Comparison of ENCODE assay signal across 28 cellular contexts in the genomic region with DNA sequence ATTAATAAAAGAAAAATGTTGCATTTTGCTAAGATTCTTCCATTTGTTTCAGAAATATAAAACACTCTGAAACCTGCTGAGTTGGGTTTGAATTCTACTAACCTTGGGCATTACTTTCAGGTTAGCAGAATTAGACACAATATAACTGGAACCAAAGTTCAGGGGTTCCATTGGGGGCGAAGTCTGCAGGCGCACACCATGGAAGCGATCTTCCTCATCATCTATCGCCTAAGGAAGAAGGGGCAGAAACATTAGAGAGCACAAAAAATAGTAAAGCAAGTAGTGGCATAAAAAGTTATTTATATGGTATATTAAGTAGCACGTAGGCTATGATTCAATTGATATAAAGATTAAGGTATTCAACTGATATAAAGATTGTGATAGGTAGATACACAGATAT. TPM values are rescaled to one million over a fixed set of nuclear protein-coding genes. Genes with fewer than 3 reads are reported as not detected.
"Had no signal": no experiment of that assay in that cellular context is flagged by ENCODE, and none has a peak within 500 bp of the region (broad histone marks: within the 10 kb centered on the region; RNA-seq: fewer than 3 reads in every experiment).

No MANE protein-coding gene starts in this region.

- H3K9me3 ChIP-seq: left lung, lower lobe of right lung, ovary, right atrium auricular region, right lobe of liver, stomach, testis, thyroid gland, transverse colon, upper lobe of left lung, vagina had no signal

- H3K27ac ChIP-seq: left lung, lower lobe of right lung, ovary, right atrium auricular region, right lobe of liver, stomach, testis, thyroid gland, transverse colon, upper lobe of left lung, vagina had no signal

- DNase-seq: hypothalamus; immature natural killer cell; kidney; left colon; left lung; lower lobe of right lung; mammary epithelial cell; mesenchymal stem cell; naive thymus-derived CD4-positive, alpha-beta T cell; ovary; right lobe of liver; stimulated activated CD4-positive, alpha-beta T cell treated with anti-CD3 and anti-CD28 coated beads, Interleukin-1b, Interleukin-23, amount 100 ng/mL, for 48 hours; stimulated activated CD4-positive, alpha-beta T cell treated with anti-CD3 and anti-CD28 coated beads, Interleukin-4, amount 100 ng/mL, for 1 hour; stimulated activated naive B cell treated with anti-CD40 and anti-IgM and Interleukin-4, amounts not matched to agents 10 μg/mL and 1 μg/mL and 100 μg/mL, for 72 hours; stimulated activated naive CD8-positive, alpha-beta T cell treated with anti-CD3 and anti-CD28 coated beads, Interleukin-15, Interleukin-2, amounts not matched to agents 100 U/mL and 50 U/mL, for 24 hours; stomach; testis; thyroid gland; transverse colon; upper lobe of left lung had no signal

- H3K27ac Mint-ChIP-seq: mesothelial cell of epicardium; natural killer cell treated with Interleukin-12 subunit alpha and Interleukin-12 subunit beta and Interleukin-15 and Interleukin-18, amount 100 ng/mL, for 72 hours; progenitor cell of endocrine pancreas; stimulated activated naive B cell treated with anti-CD40 and anti-IgM and Interleukin-4, amounts not matched to agents 10 μg/mL and 1 μg/mL and 100 μg/mL, for 72 hours had no signal

- ATAC-seq: left colon; left lung; lower lobe of right lung; naive thymus-derived CD4-positive, alpha-beta T cell; natural killer cell treated with Interleukin-12 subunit alpha and Interleukin-12 subunit beta and Interleukin-15 and Interleukin-18, amount 100 ng/mL, for 72 hours; right lobe of liver; stimulated activated naive B cell treated with anti-CD40 and anti-IgM and Interleukin-4, amounts not matched to agents 10 μg/mL and 1 μg/mL and 100 μg/mL, for 72 hours; stimulated activated naive CD8-positive, alpha-beta T cell treated with anti-CD3 and anti-CD28 coated beads, Interleukin-15, Interleukin-2, amounts not matched to agents 100 U/mL and 50 U/mL, for 24 hours had no signal

- H3K4me3 Mint-ChIP-seq: immature natural killer cell; mesothelial cell of epicardium; naive thymus-derived CD4-positive, alpha-beta T cell; natural killer cell treated with Interleukin-12 subunit alpha and Interleukin-12 subunit beta and Interleukin-15 and Interleukin-18, amount 100 ng/mL, for 72 hours; stimulated activated naive B cell treated with anti-CD40 and anti-IgM and Interleukin-4, amounts not matched to agents 10 μg/mL and 1 μg/mL and 100 μg/mL, for 72 hours had no signal

- H3K4me3 ChIP-seq: left lung, lower lobe of right lung, ovary, right atrium auricular region, right lobe of liver, smooth muscle cell, stomach, testis, thyroid gland, transverse colon, upper lobe of left lung, vagina had no signal

- H3K4me1 ChIP-seq: left lung, lower lobe of right lung, right atrium auricular region, right lobe of liver, stomach, transverse colon, upper lobe of left lung, vagina had no signal

- H3K36me3 ChIP-seq: ovary, vagina had no signal

- H3K9me3 Mint-ChIP-seq: immature natural killer cell; mesothelial cell of epicardium; naive thymus-derived CD4-positive, alpha-beta T cell; natural killer cell treated with Interleukin-12 subunit alpha and Interleukin-12 subunit beta and Interleukin-15 and Interleukin-18, amount 100 ng/mL, for 72 hours; stimulated activated naive B cell treated with anti-CD40 and anti-IgM and Interleukin-4, amounts not matched to agents 10 μg/mL and 1 μg/mL and 100 μg/mL, for 72 hours had no signal

- H3K4me1 Mint-ChIP-seq: immature natural killer cell; mesothelial cell of epicardium; stimulated activated naive B cell treated with anti-CD40 and anti-IgM and Interleukin-4, amounts not matched to agents 10 μg/mL and 1 μg/mL and 100 μg/mL, for 72 hours had no signal

- H3K27me3 Mint-ChIP-seq: naive thymus-derived CD4-positive, alpha-beta T cell; natural killer cell treated with Interleukin-12 subunit alpha and Interleukin-12 subunit beta and Interleukin-15 and Interleukin-18, amount 100 ng/mL, for 72 hours; progenitor cell of endocrine pancreas; stimulated activated naive B cell treated with anti-CD40 and anti-IgM and Interleukin-4, amounts not matched to agents 10 μg/mL and 1 μg/mL and 100 μg/mL, for 72 hours had no signal

RNA-seq across cellular contexts. Expression of gene ZNF114, which starts 48.3 kb away (rescaled TPM):
- total RNA-seq: mononuclear cell, myocyte, transverse colon, vagina had no signal
